ENCODE assay signal across 12 cellular contexts in the genomic region with DNA sequence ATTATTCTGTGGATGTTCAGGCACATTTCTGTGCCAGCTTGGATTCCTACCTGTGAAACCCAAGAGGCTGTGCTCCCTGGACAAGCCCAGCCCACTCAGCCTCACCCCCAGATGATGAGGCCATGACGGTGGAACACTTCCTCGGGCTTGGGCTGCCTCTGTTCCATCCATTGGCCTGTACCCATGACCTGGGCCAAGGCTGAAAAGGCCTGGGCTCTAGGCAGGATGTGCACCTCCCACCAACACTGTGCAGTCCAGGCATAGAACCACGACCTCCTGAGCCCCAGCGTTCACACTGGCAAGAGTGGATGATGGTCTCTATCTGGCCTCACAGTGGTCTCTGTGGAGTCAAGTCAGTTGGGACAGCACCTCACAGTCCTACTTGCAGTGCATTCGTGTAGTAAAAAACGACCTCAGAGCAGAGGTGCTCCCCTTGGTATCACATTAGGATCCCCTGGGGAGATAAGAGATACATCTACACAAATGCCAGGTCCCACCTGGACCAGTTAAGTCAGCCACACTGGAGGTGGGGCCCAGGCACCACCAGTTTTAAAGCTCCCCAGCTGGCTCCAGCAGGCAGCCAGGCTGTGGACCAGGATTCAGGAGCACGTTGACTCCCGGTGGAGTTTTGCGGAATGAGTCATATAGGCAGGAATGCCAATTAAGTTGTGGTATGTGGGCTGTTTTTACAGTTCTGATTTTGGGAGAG. TPM values are rescaled to one million over a fixed set of nuclear protein-coding genes. Genes with fewer than 3 reads are reported as not detected.
A peak's percentile ranks its signal among the peaks of the same experiment; 100 is the strongest.
DNase-seq lines count a peak whose midpoint lies in the region; FAIRE-seq and TF ChIP-seq lines count a peak whose summit lies in the region.
"Had no signal": no experiment of that assay in that cellular context is flagged by ENCODE, and none has a peak within 500 bp of the region (broad histone marks: within the 10 kb centered on the region; RNA-seq: fewer than 3 reads in every experiment).

No MANE protein-coding gene starts in this region.

- H2AFZ ChIP-seq in H1 (ENCODE audit: low read length), result peak overlapping the region; percentile 78
- no peak overlapping the region for H2AFZ ChIP-seq in neuronal stem cell (ENCODE audit: low read length)

- H4K91ac ChIP-seq in H1 (replicated peaks; ENCODE audit: insufficient read length, low read length), result peak overlapping the region; percentile 99
- peak overlapping the region; percentile 96 for H4K91ac ChIP-seq in neuronal stem cell (ENCODE audit: low read depth, low read length, poor library complexity)

- FAIRE-seq in H1 (lab: Jason Lieb, UNC), result peak; percentile 65
- FAIRE-seq: kidney had no signal

- H3K4me3 ChIP-seq in H1 (ENCODE audit: extremely low read depth in 1 of 4, insufficient read depth in 2 of 4, low read depth in 3 of 4, low read length in 4 of 4), result no peak overlapping the region
- no peak overlapping the region for H3K4me3 ChIP-seq in neuronal stem cell (ENCODE audit: low read length in 2 of 2)
- H3K4me3 ChIP-seq in tibial artery, result no peak overlapping the region

- intact Hi-C loops in tibial artery (cut with DNase I; ENCODE audit: low total_unique reads), result no loop called here

- H3K14ac ChIP-seq in H1 (ENCODE audit: insufficient read length) (no peak overlapping the region), neuronal stem cell (ENCODE audit: low read length) (peak overlapping the region; percentile 100)

- H2BK120ac ChIP-seq in H1 (replicated peaks; ENCODE audit: low read depth, low read length), result peak overlapping the region; percentile 79
- no peak overlapping the region for H2BK120ac ChIP-seq in neuronal stem cell (ENCODE audit: low read depth, low read length)

- H3K36me3 ChIP-seq in H1 (ENCODE audit: control insufficient read depth in 2 of 4, insufficient read depth in 4 of 4, low read length in 3 of 4) (no peaks in the 10 kb centered on the region), neuronal stem cell (replicated peaks in 1 of 2; ENCODE audit: control insufficient read depth in 2 of 2, insufficient read depth in 2 of 2, low read length in 2 of 2) (no peaks in the 10 kb centered on the region), tibial artery (no peaks in the 10 kb centered on the region)

- H4K20me1 ChIP-seq in H1 (replicated peaks in 1 of 2; ENCODE audit: control insufficient read depth in 1 of 2, insufficient read depth in 2 of 2, low read length in 2 of 2), result no peaks in the 10 kb centered on the region

- H3K27me3 ChIP-seq in H1 (replicated peaks in 1 of 4; ENCODE audit: control insufficient read depth in 3 of 4, extremely low read depth in 1 of 4, insufficient read depth in 3 of 4, low read length in 3 of 4) (no peaks in the 10 kb centered on the region; a peak in 1 of 7 replicates), neuronal stem cell (ENCODE audit: control insufficient read depth in 3 of 3, insufficient read depth in 3 of 3, low read depth in 1 of 3, low read length in 3 of 3) (no peaks in the 10 kb centered on the region), tibial artery (no peaks in the 10 kb centered on the region)

- CTCF ChIA-PET in H1 (lab: Charles Lee; ENCODE audit: partially characterized antibody), result interaction anchor here (1.1 to 1.3 kb wide), 2 partner anchors 19 to 71 kb away, joined by 3 to 4 read pairs; no protein-coding TSS in a partner anchor

- H2AK5ac ChIP-seq in H1 (ENCODE audit: low read depth, low read length) (peak overlapping the region; percentile 90), neuronal stem cell (ENCODE audit: low read depth, low read length) (peak overlapping the region; percentile 59)

- POLR2A ChIA-PET in H1 (lab: Charles Lee; ENCODE audit: partially characterized antibody), result interaction anchor here (0.6 kb wide), 1 partner anchor 46 kb away, joined by 3 read pairs; no protein-coding TSS in a partner anchor

- peak overlapping the region; percentile 5; the same call in 1 of the 2 replicates for H3K18ac ChIP-seq in H1 (ENCODE audit: extremely low read depth, low read length)
- peak overlapping the region; percentile 81 for H3K18ac ChIP-seq in neuronal stem cell (ENCODE audit: low read length)

- in situ Hi-C loops in G401 (cut with HindIII; ENCODE audit: low sequenced_read_pairs), result no loop called here

- H2BK12ac ChIP-seq in H1 (ENCODE audit: low read depth, low read length), result peak overlapping the region; percentile 96; the same call in 1 of the 2 replicates
- H2BK12ac ChIP-seq in neuronal stem cell (ENCODE audit: low read length), result peak overlapping the region; percentile 31

- no peak overlapping the region for H3K27ac ChIP-seq in H1 (ENCODE audit: low read depth, low read length)
- no peak overlapping the region for H3K27ac ChIP-seq in neuronal stem cell (replicated peaks; ENCODE audit: low read length)
- no peak overlapping the region for H3K27ac ChIP-seq in tibial artery
- H3K27ac ChIP-seq: KMS-11 had no signal

- H3K56ac ChIP-seq in H1 (replicated peaks; ENCODE audit: insufficient read length, low read depth, low read length), result no peak overlapping the region

- H3K79me1 ChIP-seq in H1 (ENCODE audit: low read depth, low read length) (no peaks in the 10 kb centered on the region), neuronal stem cell (ENCODE audit: low read depth, low read length) (no peaks in the 10 kb centered on the region)

- no peaks in the 10 kb centered on the region for H3K23me2 ChIP-seq in H1 (ENCODE audit: low read depth, low read length)

- DNase-seq in G401 (ENCODE audit: low spot score) (peak; percentile 39), M059J (ENCODE audit: low read depth) (peak; percentile 82), H1 (ENCODE audit: low read depth in 1 of 2, low spot score in 2 of 2) (peak; percentile 50 to 63), neuronal stem cell (ENCODE audit: low spot score) (no peak), NK-92 (lab: John Stamatoyannopoulos, UW; ENCODE audit: unreplicated experiment) (no peak), tibial artery (no peak), putamen (ENCODE audit: low spot score) (no peak)
- DNase-seq in activated CD4-positive, CD25-positive, alpha-beta regulatory T cell treated with anti-CD3 and anti-CD28 coated beads, Interleukin-2, amount 50 U/mL, for 72 hours, result no peak
- DNase-seq: DMS153, kidney, NCI-H510A treated with DMSO at 0.1 percent for 48 hours had no signal

- H3K79me2 ChIP-seq in H1 (ENCODE audit: control insufficient read depth in 1 of 2, insufficient read depth in 2 of 2, low read length in 2 of 2), result no peaks in the 10 kb centered on the region

- H3K4me2 ChIP-seq in H1 (ENCODE audit: insufficient read depth in 1 of 2, low read depth in 2 of 2, low read length in 2 of 2), result no peak overlapping the region
- H3K4me2 ChIP-seq in neuronal stem cell (ENCODE audit: insufficient read depth, low read length, poor library complexity, severe bottlenecking), result no peak overlapping the region
- H3K4me2 ChIP-seq: KMS-11 had no signal

- H3K4me1 ChIP-seq in H1 (replicated peaks in 1 of 4; ENCODE audit: control insufficient read depth in 3 of 4, insufficient read depth in 4 of 4, low read length in 3 of 4) (peaks cover 0 to 8% (median 3%) of the 10 kb centered on the region in 4 experiments; a peak in 6 of 7 replicates), neuronal stem cell (ENCODE audit: control insufficient read depth in 2 of 2, insufficient read depth in 1 of 2, low read depth in 1 of 2, low read length in 2 of 2) (peaks cover 0 to 9% of the 10 kb centered on the region in 2 donors), tibial artery (peaks cover 0 to 7% (median 0%) of the 10 kb centered on the region in 4 donors)

- no peak for TF ChIP-seq POLR2A in H1 (IDR thresholded peaks at IDR 0.05; ENCODE audit: control extremely low read depth in 1 of 2, low read depth in 2 of 2, low read length in 2 of 2)

- H3K9me3 ChIP-seq in H1 (ENCODE audit: insufficient read depth in 2 of 2, low read depth in 1 of 2, low read length in 1 of 2) (no peaks in the 10 kb centered on the region), neuronal stem cell (replicated peaks in 1 of 2; ENCODE audit: control insufficient read depth in 2 of 2, insufficient read depth in 1 of 2, low read depth in 1 of 2, low read length in 2 of 2) (peaks cover 0 to under 1% of the 10 kb centered on the region in 2 donors), tibial artery (no peaks in the 10 kb centered on the region)

- no peak for TF ChIP-seq EP300 in H1 (IDR thresholded peaks at IDR 0.05; ENCODE audit: borderline replicate concordance in 1 of 2, low read depth in 2 of 2, low read length in 2 of 2)

- no peak overlapping the region for H3K23ac ChIP-seq in H1 (ENCODE audit: insufficient read length)
- H3K23ac ChIP-seq in neuronal stem cell (ENCODE audit: low read depth, low read length, poor library complexity), result peak overlapping the region; percentile 67

- no peak for TF ChIP-seq RAD21 in H1 (IDR thresholded peaks at IDR 0.05 in 1 of 2, conservative IDR thresholded peaks at IDR 0.05 in 1 of 2; ENCODE audit: low read depth in 2 of 2, low read length in 2 of 2)

- H2BK15ac ChIP-seq in H1 (ENCODE audit: low read length), result peak overlapping the region; percentile 55; the same call in 1 of the 2 replicates
- H2BK15ac ChIP-seq in neuronal stem cell (ENCODE audit: low read length), result peak overlapping the region; percentile 91

- H3K4ac ChIP-seq in H1 (replicated peaks; ENCODE audit: insufficient read length, low read depth, low read length), result peak overlapping the region; percentile 96
- H3K4ac ChIP-seq in neuronal stem cell (ENCODE audit: low read length), result peak overlapping the region; percentile 3

- 76% methylated on average over 9 of the region's 9 CpGs; no CpG with 5 or more reads in 1 of the 2 experiments for WGBS in H1 (ENCODE audit: extremely low coverage in 1 of 2, insufficient coverage in 1 of 2, insufficient read length in 1 of 2, insufficient replicate concordance in 2 of 2, low coverage in 1 of 2, low lambda C conversion rate in 2 of 2, missing lambda C conversion rate in 1 of 2), 2 experiments
- no CpG with 5 or more reads among the region's 9 CpGs for WGBS in neuronal stem cell (ENCODE audit: extremely low coverage in 2 of 2, insufficient read length in 2 of 2, insufficient replicate concordance in 1 of 2), 2 donors

- H4K5ac ChIP-seq in H1 (ENCODE audit: insufficient read length, low read depth, low read length), result peak overlapping the region; percentile 34

- H4K8ac ChIP-seq in H1 (ENCODE audit: extremely low read depth, insufficient read depth, low read length), result peak overlapping the region; percentile 12
- no peak overlapping the region for H4K8ac ChIP-seq in neuronal stem cell (ENCODE audit: low read depth, low read length)

- H2BK5ac ChIP-seq in H1 (ENCODE audit: low read depth, low read length) (peak overlapping the region; percentile 87; the same call in 1 of the 2 replicates), neuronal stem cell (ENCODE audit: low read length) (no peak overlapping the region)

- TF ChIP-seq CTCF in H1 (IDR thresholded peaks at IDR 0.05; ENCODE audit: control extremely low read depth in 1 of 3, insufficient read depth in 1 of 3, low read depth in 1 of 3, low read length in 3 of 3) (no peak), tibial artery (IDR thresholded peaks at IDR 0.05) (no peak)

- H2BK20ac ChIP-seq in H1 (ENCODE audit: low read length), result peak overlapping the region; percentile 87; the same call in 1 of the 2 replicates

- H3K9ac ChIP-seq in H1 (replicated peaks in 1 of 4; ENCODE audit: extremely low read depth in 1 of 4, low read depth in 3 of 4, low read length in 3 of 4) (no peak overlapping the region), neuronal stem cell (ENCODE audit: low read depth, low read length, poor library complexity) (peak overlapping the region; percentile 16)
- H3K9ac ChIP-seq: KMS-11 had no signal

RNA-seq across cellular contexts. Expression of gene IGF1R, which starts 39.0 kb away (rescaled TPM):
- 6.6 and 21.0 TPM in 2 replicates for total RNA-seq in G401 (2014; rRNA removed; shearing (Covaris generic))
- total RNA-seq in M059J (2014; rRNA removed; shearing (Covaris generic)), result 4.9 and 8.1 TPM in 2 replicates
- 106 and 109 TPM in 2 replicates for total RNA-seq in H1 (2021; fragmentation: NEBNext Ultra II Directional; extraction: Animal tissue kit (Norgen Biotek cat#: 25700))
- polyA plus RNA-seq in H1 (2011; rRNA removed), result 32.9 and 59.5 TPM in 2 replicates
- polyA plus RNA-seq in H1 (2011; cell fraction: cytosol; rRNA removed), result 36.8 TPM
- polyA plus RNA-seq in H1 (2011; cell fraction: nucleus; rRNA removed), result 169 TPM
- polyA plus RNA-seq in H1 (2012, experiment 1 of 2), result 28.6 to 37.3 TPM (median 31.8 TPM) in 4 replicates
- 4.8 TPM for polyA plus RNA-seq in H1 (2012, experiment 2 of 2)
- polyA plus RNA-seq in H1 (2013, experiment 1 of 2), result 66.7 TPM
- polyA plus RNA-seq in H1 (2013, experiment 2 of 2), result 60.3 TPM
- 125 and 145 TPM in 2 replicates for polyA minus RNA-seq in H1 (2011; rRNA and poly(A)+ RNA removed)
- 186 TPM for polyA minus RNA-seq in H1 (2011; cell fraction: cytosol; rRNA and poly(A)+ RNA removed)
- polyA minus RNA-seq in H1 (2011; cell fraction: nucleus; rRNA and poly(A)+ RNA removed), result 203 TPM
- 24.3 TPM for polyA plus RNA-seq in neuronal stem cell (2013, experiment 1 of 2)
- 26.8 TPM for polyA plus RNA-seq in neuronal stem cell (2013, experiment 2 of 2)

Comparison
In these comparisons a context has a peak if more than half of its experiments do, and no peak if none do; other contexts are left out.
1. DNase-seq: peak in G401 (single experiment), M059J (single experiment) and H1 (2 of 2); none in neuronal stem cell (single experiment), activated CD4-positive, CD25-positive, alpha-beta regulatory T cell treated with anti-CD3 and anti-CD28 coated beads, Interleukin-2, amount 50 U/mL, for 72 hours (single experiment), NK-92 (single experiment), tibial artery (0 of 2) and putamen (single experiment).